Comparison of ENCODE assay signal across 2 cellular contexts in genomic region chr3:17802993-17803392, GRCh38.
TF ChIP-seq lines count a peak whose summit lies in the region.

No MANE protein-coding gene starts in this region.

TF ChIP-seq in GM23338, 12 proteins besides CTCF, POLR2A, EP300 and RAD21 (continued from another document):
- TF ChIP-seq ZNF462 (CRISPR knock-in tag; IDR thresholded peaks at IDR 0.05) (no peak), CREB1 (CRISPR knock-in tag; IDR thresholded peaks at IDR 0.05; ENCODE audit: low read depth) (no peak), REST (IDR thresholded peaks at IDR 0.05; ENCODE audit: unreplicated experiment) (no peak), STAT1 (IDR thresholded peaks at IDR 0.05; ENCODE audit: unreplicated experiment) (no peak), ZNF114 (CRISPR knock-in tag; IDR thresholded peaks at IDR 0.05) (no peak), EZH2 (IDR thresholded peaks at IDR 0.05; ENCODE audit: low read depth, unreplicated experiment) (no peak), JUNB (IDR thresholded peaks at IDR 0.05; ENCODE audit: unreplicated experiment) (no peak), ETS1 (IDR thresholded peaks at IDR 0.05) (no peak), NANOG (IDR thresholded peaks at IDR 0.05; ENCODE audit: borderline replicate concordance) (no peak), POLR2AphosphoS5 (IDR thresholded peaks at IDR 0.05; ENCODE audit: low read depth) (no peak), EZH2phosphoT487 (IDR thresholded peaks at IDR 0.05; ENCODE audit: unreplicated experiment) (no peak)

TF ChIP-seq in H1, 55 proteins besides CTCF, POLR2A, EP300 and RAD21:
- TF ChIP-seq, protein P1, sequence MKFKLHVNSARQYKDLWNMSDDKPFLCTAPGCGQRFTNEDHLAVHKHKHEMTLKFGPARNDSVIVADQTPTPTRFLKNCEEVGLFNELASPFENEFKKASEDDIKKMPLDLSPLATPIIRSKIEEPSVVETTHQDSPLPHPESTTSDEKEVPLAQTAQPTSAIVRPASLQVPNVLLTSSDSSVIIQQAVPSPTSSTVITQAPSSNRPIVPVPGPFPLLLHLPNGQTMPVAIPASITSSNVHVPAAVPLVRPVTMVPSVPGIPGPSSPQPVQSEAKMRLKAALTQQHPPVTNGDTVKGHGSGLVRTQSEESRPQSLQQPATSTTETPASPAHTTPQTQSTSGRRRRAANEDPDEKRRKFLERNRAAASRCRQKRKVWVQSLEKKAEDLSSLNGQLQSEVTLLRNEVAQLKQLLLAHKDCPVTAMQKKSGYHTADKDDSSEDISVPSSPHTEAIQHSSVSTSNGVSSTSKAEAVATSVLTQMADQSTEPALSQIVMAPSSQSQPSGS (IDR thresholded peaks at IDR 0.05; ENCODE audit: low read length) = no peak
- TF ChIP-seq SP1 (IDR thresholded peaks at IDR 0.05; ENCODE audit: low read depth, low read length) = no peak
- TF ChIP-seq HDAC6 (IDR thresholded peaks at IDR 0.05; ENCODE audit: low read depth, low read length) = no peak
- no peak for TF ChIP-seq MAFK (IDR thresholded peaks at IDR 0.05; ENCODE audit: low read depth, low read length)
- no peak for TF ChIP-seq TEAD4 (IDR thresholded peaks at IDR 0.05; ENCODE audit: low read depth, low read length)
- no peak for TF ChIP-seq CHD2 (IDR thresholded peaks at IDR 0.05; ENCODE audit: low read length)
- TF ChIP-seq, protein P2, sequence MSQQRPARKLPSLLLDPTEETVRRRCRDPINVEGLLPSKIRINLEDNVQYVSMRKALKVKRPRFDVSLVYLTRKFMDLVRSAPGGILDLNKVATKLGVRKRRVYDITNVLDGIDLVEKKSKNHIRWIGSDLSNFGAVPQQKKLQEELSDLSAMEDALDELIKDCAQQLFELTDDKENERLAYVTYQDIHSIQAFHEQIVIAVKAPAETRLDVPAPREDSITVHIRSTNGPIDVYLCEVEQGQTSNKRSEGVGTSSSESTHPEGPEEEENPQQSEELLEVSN (IDR thresholded peaks at IDR 0.05) = no peak
- TF ChIP-seq SIRT6 (IDR thresholded peaks at IDR 0.05; ENCODE audit: low read length) = no peak
- TF ChIP-seq KDM1A (IDR thresholded peaks at IDR 0.05; ENCODE audit: borderline replicate concordance, low read length) = no peak
- no peak for TF ChIP-seq TCF12 (IDR thresholded peaks at IDR 0.05; ENCODE audit: low read depth, low read length)
